Comparison of ENCODE assay signal across 24 cellular contexts in the genomic region with DNA sequence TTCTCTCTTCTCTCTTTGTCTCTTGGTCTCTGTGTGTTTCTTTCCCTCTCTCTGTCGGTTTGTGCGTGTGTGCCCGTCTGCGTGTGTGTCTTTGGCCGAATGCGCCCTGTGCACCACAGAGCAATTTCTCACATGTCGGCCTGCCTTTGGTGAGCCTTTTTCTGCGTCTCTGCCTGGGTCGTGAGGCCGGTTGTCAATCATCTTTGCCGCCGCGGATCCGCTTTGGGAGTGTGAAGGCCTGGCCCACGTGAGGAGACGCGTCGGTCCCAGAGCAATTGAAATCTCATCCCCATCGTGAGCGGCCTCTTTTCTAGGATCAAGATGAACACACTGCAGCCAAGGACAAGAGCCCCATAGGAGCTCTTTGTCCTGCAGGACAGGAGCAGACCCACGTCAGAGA.
"Had no signal": no experiment of that assay in that cellular context is flagged by ENCODE, and none has a peak within 500 bp of the region (broad histone marks: within the 10 kb centered on the region; RNA-seq: fewer than 3 reads in every experiment).

No MANE protein-coding gene starts in this region.

- H3K4me1 ChIP-seq: left ventricle myocardium inferior, parathyroid adenoma, psoas muscle, sigmoid colon, spleen, tibial nerve, uterus had no signal

- DNase-seq: immature natural killer cell; left ventricle myocardium inferior; midbrain; mucosa of descending colon; naive thymus-derived CD4-positive, alpha-beta T cell; psoas muscle; small intestine; spleen; stimulated activated CD4-positive, alpha-beta T cell treated with anti-CD3 and anti-CD28 coated beads, Interleukin-4, amount 100 ng/mL, for 4 hours; stimulated activated CD8-positive, alpha-beta memory T cell treated with anti-CD3 and anti-CD28 coated beads, Interleukin-4, amount 100 ng/mL, for 48 hours; stimulated activated naive CD4-positive, alpha-beta T cell treated with Interleukin-2 at 50 U/mL for 16 hours; stimulated activated naive CD8-positive, alpha-beta T cell treated with anti-CD3 and anti-CD28 coated beads, Interleukin-15, amount 100 ng/mL, for 72 hours; uterus had no signal

- H3K4me3 ChIP-seq: left ventricle myocardium inferior, lung, mucosa of descending colon, psoas muscle, sigmoid colon, spleen, tibial nerve, uterus had no signal

- H3K9me3 ChIP-seq: left ventricle myocardium inferior, psoas muscle, sigmoid colon, spleen, tibial nerve, uterus had no signal

- FAIRE-seq: islet of Langerhans, kidney, small intestine had no signal

- H2AFZ ChIP-seq: parathyroid adenoma had no signal

- H3K27ac Mint-ChIP-seq: immature natural killer cell; memory B cell; natural killer cell treated with Interleukin-12 subunit alpha and Interleukin-12 subunit beta and Interleukin-15 and Interleukin-18, amount 100 ng/mL, for 72 hours; stimulated activated memory B cell treated with anti-CD40 and anti-IgM and Interleukin-4, amounts not matched to agents 10 μg/mL and 1 μg/mL and 100 μg/mL, for 72 hours; stimulated activated naive CD8-positive, alpha-beta T cell treated with anti-CD3 and anti-CD28 coated beads, Interleukin-15, amount 100 ng/mL, for 72 hours; type B pancreatic cell had no signal

- H3K36me3 Mint-ChIP-seq: immature natural killer cell; memory B cell; natural killer cell treated with Interleukin-12 subunit alpha and Interleukin-12 subunit beta and Interleukin-15 and Interleukin-18, amount 100 ng/mL, for 72 hours; stimulated activated memory B cell treated with anti-CD40 and anti-IgM and Interleukin-4, amounts not matched to agents 10 μg/mL and 1 μg/mL and 100 μg/mL, for 72 hours; type B pancreatic cell had no signal

- H3K4me1 Mint-ChIP-seq: immature natural killer cell; memory B cell; stimulated activated memory B cell treated with anti-CD40 and anti-IgM and Interleukin-4, amounts not matched to agents 10 μg/mL and 1 μg/mL and 100 μg/mL, for 72 hours had no signal

- H3K27ac ChIP-seq: left ventricle myocardium inferior, parathyroid adenoma, psoas muscle, sigmoid colon, spleen, tibial nerve, uterus had no signal

- ATAC-seq: mucosa of descending colon; naive thymus-derived CD4-positive, alpha-beta T cell; natural killer cell treated with Interleukin-12 subunit alpha and Interleukin-12 subunit beta and Interleukin-15 and Interleukin-18, amount 100 ng/mL, for 72 hours; psoas muscle; stimulated activated naive CD8-positive, alpha-beta T cell treated with anti-CD3 and anti-CD28 coated beads, Interleukin-15, amount 100 ng/mL, for 72 hours had no signal

- H3K79me2 ChIP-seq: parathyroid adenoma had no signal

- H3K27me3 Mint-ChIP-seq: memory B cell; naive thymus-derived CD4-positive, alpha-beta T cell; stimulated activated memory B cell treated with anti-CD40 and anti-IgM and Interleukin-4, amounts not matched to agents 10 μg/mL and 1 μg/mL and 100 μg/mL, for 72 hours; type B pancreatic cell had no signal

- H3K9me3 Mint-ChIP-seq: memory B cell; stimulated activated memory B cell treated with anti-CD40 and anti-IgM and Interleukin-4, amounts not matched to agents 10 μg/mL and 1 μg/mL and 100 μg/mL, for 72 hours had no signal

- H3K4me3 Mint-ChIP-seq: immature natural killer cell; memory B cell; natural killer cell treated with Interleukin-12 subunit alpha and Interleukin-12 subunit beta and Interleukin-15 and Interleukin-18, amount 100 ng/mL, for 72 hours; neural crest cell; stimulated activated memory B cell treated with anti-CD40 and anti-IgM and Interleukin-4, amounts not matched to agents 10 μg/mL and 1 μg/mL and 100 μg/mL, for 72 hours; type B pancreatic cell had no signal

- H3K9ac ChIP-seq: parathyroid adenoma had no signal

- H3K27me3 ChIP-seq: sigmoid colon, spleen, tibial nerve, uterus had no signal

- H3K36me3 ChIP-seq: left ventricle myocardium inferior, sigmoid colon, spleen, tibial nerve, uterus had no signal
